ENCODE assay signal across 27 cellular contexts in the genomic region with DNA sequence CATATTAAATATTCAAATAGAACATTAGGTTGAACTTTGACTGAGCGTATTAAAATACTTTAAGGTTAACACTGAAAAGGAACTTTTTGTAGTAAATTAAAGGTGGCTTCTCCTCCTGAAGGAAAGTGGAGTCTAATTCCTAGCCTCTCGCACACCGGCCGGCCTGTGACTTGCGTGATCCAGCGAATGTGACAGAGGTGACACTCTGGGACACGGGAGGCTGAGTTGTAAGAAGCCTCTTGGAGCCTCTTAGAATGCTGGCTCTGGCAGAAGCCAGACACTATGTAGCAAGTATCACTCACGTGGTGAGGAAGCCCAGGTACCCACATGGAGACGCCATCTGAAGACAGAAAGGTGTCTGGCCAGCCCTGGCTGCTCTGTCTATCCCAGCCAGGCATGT.
"Had no signal": no experiment of that assay in that cellular context is flagged by ENCODE, and none has a peak within 500 bp of the region (broad histone marks: within the 10 kb centered on the region; RNA-seq: fewer than 3 reads in every experiment).

No MANE protein-coding gene starts in this region.

- ATAC-seq: effector memory CD8-positive, alpha-beta T cell; esophagus mucosa; foreskin keratinocyte; gastrocnemius medialis; gastroesophageal sphincter; heart left ventricle; heart right ventricle had no signal

- H3K9me3 Mint-ChIP-seq: dendritic cell treated with granulocyte-macrophage colony-stimulating factor and Interleukin-4, amounts not matched to agents 40 ng/mL and 50 ng/mL, for 4 days; effector memory CD8-positive, alpha-beta T cell; endodermal cell had no signal

- H3K9me3 ChIP-seq: colonic mucosa, esophagus squamous epithelium, gastrocnemius medialis, gastroesophageal sphincter, heart left ventricle, heart right ventricle had no signal

- FAIRE-seq: colon, endometrium, endothelial cell of umbilical vein, frontal cortex had no signal

- H3K4me3 Mint-ChIP-seq: dendritic cell treated with granulocyte-macrophage colony-stimulating factor and Interleukin-4, amounts not matched to agents 40 ng/mL and 50 ng/mL, for 4 days; effector memory CD8-positive, alpha-beta T cell; endodermal cell had no signal

- H3K36me3 ChIP-seq: colonic mucosa, esophagus squamous epithelium, gastrocnemius medialis, gastroesophageal sphincter, heart left ventricle, heart right ventricle had no signal

- H3K27me3 ChIP-seq: colonic mucosa, dorsolateral prefrontal cortex, esophagus squamous epithelium, foreskin keratinocyte, gastrocnemius medialis, gastroesophageal sphincter, heart left ventricle, hepatocyte had no signal

- H3K79me2 ChIP-seq: hepatocyte had no signal

- H3K4me1 ChIP-seq: colonic mucosa, esophagus squamous epithelium, foreskin keratinocyte, gastrocnemius medialis, gastroesophageal sphincter, heart left ventricle, heart right ventricle had no signal

- H2AFZ ChIP-seq: hepatocyte had no signal

- DNase-seq: colonic mucosa; cortex of kidney; dermis blood vessel endothelial cell; dorsolateral prefrontal cortex; effector CD4-positive, alpha-beta T cell; effector CD8-positive, alpha-beta T cell; effector memory CD4-positive, alpha-beta T cell; effector memory CD8-positive, alpha-beta T cell; endodermal cell; erythroblast; esophagus squamous epithelium; foreskin keratinocyte; foreskin melanocyte; gastrocnemius medialis; head of caudate nucleus; heart left ventricle; heart right ventricle had no signal

- H3K4me1 Mint-ChIP-seq: endodermal cell had no signal

- H3K4me3 ChIP-seq: colonic mucosa, coronary artery, dorsolateral prefrontal cortex, esophagus squamous epithelium, gastrocnemius medialis, gastroesophageal sphincter, heart left ventricle, heart right ventricle, hepatocyte had no signal

- H3K4me2 ChIP-seq: hepatocyte had no signal

- H3K27me3 Mint-ChIP-seq: dendritic cell treated with granulocyte-macrophage colony-stimulating factor and Interleukin-4, amounts not matched to agents 40 ng/mL and 50 ng/mL, for 4 days had no signal

- H3K27ac Mint-ChIP-seq: dendritic cell treated with granulocyte-macrophage colony-stimulating factor and Interleukin-4, amounts not matched to agents 40 ng/mL and 50 ng/mL, for 4 days; effector memory CD8-positive, alpha-beta T cell; endodermal cell had no signal

- H3K27ac ChIP-seq: colonic mucosa, coronary artery, dorsolateral prefrontal cortex, epithelial cell of prostate, esophagus squamous epithelium, foreskin keratinocyte, gastrocnemius medialis, gastroesophageal sphincter, heart left ventricle, heart right ventricle, hepatocyte had no signal
